ENCODE assay signal across 12 cellular contexts in the genomic region with DNA sequence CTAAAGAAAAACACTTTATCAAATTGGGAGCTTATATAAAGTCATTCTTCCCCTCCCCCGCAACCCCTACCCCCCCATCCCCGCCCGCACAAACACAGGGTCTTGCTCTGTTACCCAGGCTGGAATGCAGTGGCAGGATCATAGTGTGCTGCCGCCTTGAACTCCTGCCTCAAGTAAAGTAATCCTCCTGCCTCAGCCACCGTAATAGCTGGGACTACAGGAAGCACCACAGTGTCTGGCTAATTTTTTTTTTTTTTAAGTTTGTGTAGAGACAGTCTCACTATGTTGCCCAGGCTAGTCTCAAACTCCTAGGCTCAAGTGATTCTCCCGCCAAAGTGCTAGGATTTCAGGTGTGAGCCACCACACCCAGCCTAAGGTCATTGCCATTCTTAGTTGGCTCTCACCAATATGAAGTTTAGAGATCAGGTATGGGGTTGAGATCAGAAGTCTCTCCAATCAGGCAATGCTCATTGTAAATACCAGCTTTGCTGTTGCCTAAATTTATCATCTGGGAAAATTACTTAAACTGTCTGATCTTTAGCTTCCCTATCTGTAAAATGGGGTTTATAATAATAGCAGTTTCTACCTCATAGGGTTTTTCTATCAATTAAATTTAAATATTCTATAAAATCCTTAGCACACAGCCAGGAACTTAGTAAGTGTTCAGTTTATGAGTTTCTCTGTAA.
A peak's percentile ranks its signal among the peaks of the same experiment; 100 is the strongest.
DNase-seq lines count a peak whose midpoint lies in the region; ATAC-seq and TF ChIP-seq lines count a peak whose summit lies in the region.
"Had no signal": no experiment of that assay in that cellular context is flagged by ENCODE, and none has a peak within 500 bp of the region (broad histone marks: within the 10 kb centered on the region; RNA-seq: fewer than 3 reads in every experiment).

No MANE protein-coding gene starts in this region.

- H3K9me3 Mint-ChIP-seq in activated CD8-positive, alpha-beta T cell treated with anti-CD3 and anti-CD28 coated beads for 36 hours: no peaks in the 10 kb centered on the region
- H3K9me3 Mint-ChIP-seq: CD14-positive monocyte had no signal

- peak in 3 of 8 donors; percentile 25 to 53 (median 38) for ATAC-seq in heart right ventricle
- no peak for ATAC-seq in Right ventricle myocardium superior (ENCODE audit: poor library complexity)
- peak; percentile 32 for ATAC-seq in activated CD8-positive, alpha-beta T cell treated with anti-CD3 and anti-CD28 coated beads for 36 hours
- no peak for ATAC-seq in lower lobe of right lung
- ATAC-seq: left lobe of liver had no signal

- H3K36me3 Mint-ChIP-seq in activated CD8-positive, alpha-beta T cell treated with anti-CD3 and anti-CD28 coated beads for 36 hours (ENCODE audit: low read depth): peaks cover 77% of the 10 kb centered on the region

- peaks cover 92% of the 10 kb centered on the region for H3K4me1 Mint-ChIP-seq in activated CD8-positive, alpha-beta T cell treated with anti-CD3 and anti-CD28 coated beads for 36 hours (ENCODE audit: low read depth)

- in situ Hi-C loops in transverse colon (cut with MboI; ENCODE audit: low pct_ligation_motif_present in 1 of 4, low pct_unique_long_range_greater_than_20kb in 1 of 4, low sequenced_read_pairs in 3 of 4): no loop called here

- H3K27ac ChIP-seq in heart right ventricle: peak overlapping the region in 7 of 10 donors; percentile 18 to 62 (median 40)
- H3K27ac ChIP-seq in lower lobe of right lung: peak overlapping the region; percentile 51
- peak overlapping the region; percentile 11 to 51 (median 18) for H3K27ac ChIP-seq in transverse colon

- intact Hi-C loops in heart right ventricle (cut with DNase I) (no loop called here), Right ventricle myocardium superior (cut with DNase I) (no loop called here), lower lobe of right lung (cut with DNase I) (no loop called here), transverse colon (cut with DNase I; ENCODE audit: low total_unique reads) (no loop called here)
- intact Hi-C loops in activated CD8-positive, alpha-beta T cell treated with anti-CD3 and anti-CD28 coated beads for 36 hours (cut with micrococcal nuclease): no loop called here

- TF ChIP-seq POLR2A in transverse colon (IDR thresholded peaks at IDR 0.05): no peak

- H3K4me1 ChIP-seq in heart right ventricle (peaks cover 0 to 84% (median 69%) of the 10 kb centered on the region in 9 donors), lower lobe of right lung (peaks cover 62% of the 10 kb centered on the region), transverse colon (peaks cover 0 to 48% (median 19%) of the 10 kb centered on the region in 4 donors)

- DNase-seq in heart right ventricle (no peak), Right ventricle myocardium superior (no peak), lower lobe of right lung (no peak), transverse colon (no peak), hypothalamus (lab: John Stamatoyannopoulos, UW) (no peak), NCI-H1694 (lab: John Stamatoyannopoulos, UW) (no peak), COLO829 (ENCODE audit: low spot score) (no peak)
- no peak for DNase-seq in activated CD8-positive, alpha-beta T cell treated with anti-CD3 and anti-CD28 coated beads for 36 hours
- DNase-seq: activated CD8-positive, alpha-beta memory T cell treated with anti-CD3 and anti-CD28 coated beads, Interleukin-2, amount 50 U/mL, for 48 hours; NCI-H2081 had no signal

- H3K36me3 ChIP-seq in heart right ventricle (peaks cover 0 to 64% (median 12%) of the 10 kb centered on the region in 9 donors), lower lobe of right lung (peaks cover 45% of the 10 kb centered on the region), transverse colon (peaks cover 0 to 5% (median 0%) of the 10 kb centered on the region in 4 donors)

- CTCF ChIA-PET in activated CD8-positive, alpha-beta T cell treated with anti-CD3 and anti-CD28 coated beads for 36 hours (lab: Charles Lee): interaction anchor here (1.5 to 2.1 kb wide), 4 partner anchors 10 to 38 kb away, joined by 4 to 11 read pairs (median 5); no protein-coding TSS in a partner anchor

- no peaks in the 10 kb centered on the region for H3K9me3 ChIP-seq in heart right ventricle
- no peaks in the 10 kb centered on the region for H3K9me3 ChIP-seq in lower lobe of right lung
- no peaks in the 10 kb centered on the region for H3K9me3 ChIP-seq in transverse colon

- WGBS in heart right ventricle, 2 donors: 57 to 64% methylated on average over 6 of the region's 6 CpGs
- WGBS in transverse colon (ENCODE audit: low coverage in 1 of 2), 2 donors: 78% methylated on average over 6 of the region's 6 CpGs; no CpG with 5 or more reads in 1 of the 2 donors

- TF ChIP-seq EP300 in transverse colon (IDR thresholded peaks at IDR 0.05; ENCODE audit: low read depth): no peak

- peak overlapping the region; percentile 35 for H3K4me3 Mint-ChIP-seq in activated CD8-positive, alpha-beta T cell treated with anti-CD3 and anti-CD28 coated beads for 36 hours
- H3K4me3 Mint-ChIP-seq: CD14-positive monocyte had no signal

- H3K27ac Mint-ChIP-seq in activated CD8-positive, alpha-beta T cell treated with anti-CD3 and anti-CD28 coated beads for 36 hours: peak overlapping the region; percentile 92

- no peak for TF ChIP-seq CTCF in heart right ventricle (IDR thresholded peaks at IDR 0.05)
- TF ChIP-seq CTCF in activated CD8-positive, alpha-beta T cell treated with anti-CD3 and anti-CD28 coated beads for 36 hours (IDR thresholded peaks at IDR 0.05): no peak
- no peak for TF ChIP-seq CTCF in lower lobe of right lung (IDR thresholded peaks at IDR 0.05)
- no peak for TF ChIP-seq CTCF in transverse colon (IDR thresholded peaks at IDR 0.05)

- H3K27me3 ChIP-seq in heart right ventricle (no peaks in the 10 kb centered on the region), lower lobe of right lung (ENCODE audit: low read depth) (no peaks in the 10 kb centered on the region), transverse colon (no peaks in the 10 kb centered on the region)

- POLR2A ChIA-PET in activated CD8-positive, alpha-beta T cell treated with anti-CD3 and anti-CD28 coated beads for 36 hours (lab: Charles Lee): interaction anchor here (0.6 to 2.0 kb wide), 12 partner anchors 8 to 59 kb away, joined by 3 to 15 read pairs (median 4); a partner anchor contains a TSS

- no peaks in the 10 kb centered on the region for H3K27me3 Mint-ChIP-seq in activated CD8-positive, alpha-beta T cell treated with anti-CD3 and anti-CD28 coated beads for 36 hours

- H3K4me3 ChIP-seq in heart right ventricle (no peak overlapping the region), lower lobe of right lung (no peak overlapping the region), transverse colon (no peak overlapping the region)
